In genomic region chr16:57485916-57486857, GRCh38 we compare ENCODE assay signal across 1 cellular context.
TF ChIP-seq lines count a peak whose summit lies in the region.

DOK4 (minus strand) TSS chr16:57486493; CDS start chr16:57479507, 6,986 bp downstream.

TF ChIP-seq in HepG2, 621 proteins besides CTCF, POLR2A, EP300 and RAD21 (continued from another document and continues in another):
- no peak for TF ChIP-seq RBM22 (optimal IDR thresholded peaks at IDR 0.05; ENCODE audit: low read length)
- TF ChIP-seq ZBTB42 (CRISPR knock-in tag; IDR thresholded peaks at IDR 0.05) = no peak
- TF ChIP-seq ZNF317 (CRISPR knock-in tag; IDR thresholded peaks at IDR 0.05) = 0 out of 2 replicates have a peak, but pooled peaks have one; percentile 29
- 0 out of 2 replicates have a peak, but pooled peaks have one; percentile 42 for TF ChIP-seq ZNF609 (CRISPR knock-in tag; IDR thresholded peaks at IDR 0.05; ENCODE audit: borderline replicate concordance)
- TF ChIP-seq HOXA7 (CRISPR knock-in tag; IDR thresholded peaks at IDR 0.05) = no peak
- TF ChIP-seq ZNF33A (CRISPR knock-in tag; IDR thresholded peaks at IDR 0.05; ENCODE audit: borderline replicate concordance) = no peak
- peak; percentile 22; the same call in 1 of the 2 replicates for TF ChIP-seq SALL2 (CRISPR knock-in tag; IDR thresholded peaks at IDR 0.05)
- 0 out of 2 replicates have a peak, but pooled peaks have one; percentile 59 for TF ChIP-seq ZNF234 (CRISPR knock-in tag; conservative IDR thresholded peaks at IDR 0.05)
- TF ChIP-seq HMGXB4 (CRISPR knock-in tag; IDR thresholded peaks at IDR 0.05; ENCODE audit: borderline replicate concordance in 1 of 2, low read depth in 1 of 2) = no peak; a peak in 1 of 4 replicates
- peak; percentile 39; the same call in 1 of the 2 replicates for TF ChIP-seq GABPB1 (CRISPR knock-in tag; IDR thresholded peaks at IDR 0.05)
- 0 out of 2 replicates have a peak, but pooled peaks have one; percentile 20 for TF ChIP-seq ZNF746 (CRISPR knock-in tag; IDR thresholded peaks at IDR 0.05)
- TF ChIP-seq SRF (IDR thresholded peaks at IDR 0.05; ENCODE audit: low read depth, low read length) = peak; percentile 32; the same call in 1 of the 2 replicates
- TF ChIP-seq THAP8 (CRISPR knock-in tag; IDR thresholded peaks at IDR 0.05; ENCODE audit: borderline replicate concordance) = 0 out of 2 replicates have a peak, but pooled peaks have one; percentile 50
- TF ChIP-seq MYPOP (CRISPR knock-in tag; IDR thresholded peaks at IDR 0.05) = 0 out of 2 replicates have a peak, but pooled peaks have one; percentile 42
- peak; percentile 67; the same call in 1 of the 2 replicates for TF ChIP-seq ZMYM3 (CRISPR knock-in tag; IDR thresholded peaks at IDR 0.05)
- peak; percentile 59; the same call in 1 of the 2 replicates for TF ChIP-seq ZFY (CRISPR knock-in tag; IDR thresholded peaks at IDR 0.05)
- peak; percentile 52 for TF ChIP-seq ZNF574 (CRISPR knock-in tag; IDR thresholded peaks at IDR 0.05)
- TF ChIP-seq MNT (IDR thresholded peaks at IDR 0.05) = 0 out of 2 replicates have a peak, but pooled peaks have one; percentile 8
- no peak for TF ChIP-seq ZNF501 (CRISPR knock-in tag; IDR thresholded peaks at IDR 0.05)
- 0 out of 2 replicates have a peak, but pooled peaks have one; percentile 28 for TF ChIP-seq ZNF33B (CRISPR knock-in tag; IDR thresholded peaks at IDR 0.05)
- 0 out of 2 replicates have a peak, but pooled peaks have one; percentile 5 for TF ChIP-seq ZNF281 (CRISPR knock-in tag; IDR thresholded peaks at IDR 0.05; ENCODE audit: borderline replicate concordance)
- TF ChIP-seq KLF6 (CRISPR knock-in tag; IDR thresholded peaks at IDR 0.05) = 0 out of 2 replicates have a peak, but pooled peaks have one; percentile 28
- TF ChIP-seq ASH2L (IDR thresholded peaks at IDR 0.05; ENCODE audit: insufficient read length, low read depth, low read length) = peak; percentile 19
- no peak for TF ChIP-seq TEF (CRISPR knock-in tag; IDR thresholded peaks at IDR 0.05)
- TF ChIP-seq FOXK1 (CRISPR knock-in tag; IDR thresholded peaks at IDR 0.05; ENCODE audit: borderline replicate concordance, low read depth) = no peak
- TF ChIP-seq ZNF703 (CRISPR knock-in tag; IDR thresholded peaks at IDR 0.05; ENCODE audit: borderline replicate concordance) = 0 out of 2 replicates have a peak, but pooled peaks have one; percentile 29
- no peak for TF ChIP-seq SIN3B (IDR thresholded peaks at IDR 0.05; ENCODE audit: low read length)
- TF ChIP-seq MAZ (IDR thresholded peaks at IDR 0.05; ENCODE audit: borderline replicate concordance, low read depth, low read length) = peak; percentile 39; the same call in 1 of the 2 replicates
- TF ChIP-seq MAZ (CRISPR knock-in tag; IDR thresholded peaks at IDR 0.05; ENCODE audit: low read depth) = peak; percentile 64
- TF ChIP-seq ZFX (CRISPR knock-in tag; IDR thresholded peaks at IDR 0.05; ENCODE audit: low read depth) = peak; percentile 38
- peak; percentile 46; the same call in 1 of the 2 replicates for TF ChIP-seq SRY (CRISPR knock-in tag; IDR thresholded peaks at IDR 0.05)
- TF ChIP-seq ADNP (CRISPR knock-in tag; IDR thresholded peaks at IDR 0.05) = no peak
- TF ChIP-seq ELF1 (CRISPR knock-in tag; IDR thresholded peaks at IDR 0.05) = 0 out of 2 replicates have a peak, but pooled peaks have one; percentile 10
- TF ChIP-seq ZIK1 (CRISPR knock-in tag; IDR thresholded peaks at IDR 0.05; ENCODE audit: borderline replicate concordance, low read depth) = 0 out of 2 replicates have a peak, but pooled peaks have one; percentile 47
- TF ChIP-seq POGZ (CRISPR knock-in tag; IDR thresholded peaks at IDR 0.05) = 0 out of 2 replicates have a peak, but pooled peaks have one; percentile 34
- peak; percentile 62; the same call in 1 of the 2 replicates for TF ChIP-seq ZSCAN31 (CRISPR knock-in tag; IDR thresholded peaks at IDR 0.05; ENCODE audit: low read depth)
- TF ChIP-seq ZNF446 (CRISPR knock-in tag; IDR thresholded peaks at IDR 0.05) = peak; percentile 74; the same call in 1 of the 2 replicates
- TF ChIP-seq NFATC3 (CRISPR knock-in tag; IDR thresholded peaks at IDR 0.05) = 0 out of 2 replicates have a peak, but pooled peaks have one; percentile 38
- TF ChIP-seq YY1 (IDR thresholded peaks at IDR 0.05; ENCODE audit: insufficient read depth, insufficient replicate concordance, low read depth, low read length) = peak; percentile 85
- 0 out of 2 replicates have a peak, but pooled peaks have one; percentile 45 for TF ChIP-seq ZNF768 (CRISPR knock-in tag; IDR thresholded peaks at IDR 0.05)
- TF ChIP-seq RFX3 (CRISPR knock-in tag; IDR thresholded peaks at IDR 0.05) = no peak
- TF ChIP-seq ZNF709 (CRISPR knock-in tag; IDR thresholded peaks at IDR 0.05) = no peak
- no peak for TF ChIP-seq ZEB1 (IDR thresholded peaks at IDR 0.05; ENCODE audit: insufficient replicate concordance, low read depth)
- peak; percentile 21; the same call in 1 of the 2 replicates for TF ChIP-seq ZNF547 (CRISPR knock-in tag; IDR thresholded peaks at IDR 0.05)
- TF ChIP-seq KDM1A (CRISPR knock-in tag; IDR thresholded peaks at IDR 0.05) = no peak
- TF ChIP-seq HDAC2 (CRISPR knock-in tag; IDR thresholded peaks at IDR 0.05) = 0 out of 2 replicates have a peak, but pooled peaks have one; percentile 23
- 0 out of 2 replicates have a peak, but pooled peaks have one; percentile 19 for TF ChIP-seq IRX3 (CRISPR knock-in tag; IDR thresholded peaks at IDR 0.05; ENCODE audit: borderline replicate concordance, low read depth)
- TF ChIP-seq NCOA1 (CRISPR knock-in tag; IDR thresholded peaks at IDR 0.05) = 0 out of 2 replicates have a peak, but pooled peaks have one; percentile 1
- peak; percentile 26; the same call in 1 of the 2 replicates for TF ChIP-seq KLF12 (CRISPR knock-in tag; IDR thresholded peaks at IDR 0.05; ENCODE audit: borderline replicate concordance)
